26 cellular contexts compared by ENCODE assay signal in genomic region chr3:123270818-123271217, GRCh38.
"Had no signal": no experiment of that assay in that cellular context is flagged by ENCODE, and none has a peak within 500 bp of the region (broad histone marks: within the 10 kb centered on the region; RNA-seq: fewer than 3 reads in every experiment).

No MANE protein-coding gene starts in this region.

- H3K9me3 ChIP-seq: left lung, psoas muscle, spleen, thoracic aorta, tibial nerve, upper lobe of left lung had no signal

- H3K4me1 Mint-ChIP-seq: naive thymus-derived CD8-positive, alpha-beta T cell; nephron progenitor cell; stimulated activated memory B cell treated with anti-CD40 and anti-IgM and Interleukin-4, amounts not matched to agents 10 μg/mL and 1 μg/mL and 100 μg/mL, for 72 hours had no signal

- H3K27ac Mint-ChIP-seq: naive thymus-derived CD8-positive, alpha-beta T cell; nephron progenitor cell; stimulated activated memory B cell treated with anti-CD40 and anti-IgM and Interleukin-4, amounts not matched to agents 10 μg/mL and 1 μg/mL and 100 μg/mL, for 72 hours had no signal

- H3K4me3 Mint-ChIP-seq: naive thymus-derived CD8-positive, alpha-beta T cell; nephron progenitor cell; stimulated activated memory B cell treated with anti-CD40 and anti-IgM and Interleukin-4, amounts not matched to agents 10 μg/mL and 1 μg/mL and 100 μg/mL, for 72 hours had no signal

- H3K27ac ChIP-seq: dorsolateral prefrontal cortex, epithelial cell of prostate, foreskin keratinocyte, left lung, psoas muscle, skin epidermis, spleen, thoracic aorta, tibial nerve, upper lobe of left lung had no signal

- H3K27me3 ChIP-seq: dorsolateral prefrontal cortex, foreskin keratinocyte, heart right ventricle, left lung, spleen, tibial nerve, upper lobe of left lung had no signal

- H3K4me3 ChIP-seq: dorsolateral prefrontal cortex, heart right ventricle, left lung, psoas muscle, skin epidermis, spleen, thoracic aorta, tibial nerve, upper lobe of left lung had no signal

- ATAC-seq: esophagus mucosa; foreskin keratinocyte; left lung; naive thymus-derived CD8-positive, alpha-beta T cell; stimulated activated memory B cell treated with anti-CD40 and anti-IgM and Interleukin-4, amounts not matched to agents 10 μg/mL and 1 μg/mL and 100 μg/mL, for 72 hours; stimulated activated naive CD8-positive, alpha-beta T cell treated with anti-CD3 and anti-CD28 coated beads, Interleukin-15, Interleukin-2, amounts not matched to agents 100 U/mL and 50 U/mL, for 24 hours had no signal

- H3K4me1 ChIP-seq: left lung, spleen had no signal

- DNase-seq: dorsolateral prefrontal cortex; effector CD4-positive, alpha-beta T cell; foreskin keratinocyte; glutamatergic neuron; hippocampal formation; left cardiac atrium; left lung; mesendoderm; midbrain; naive thymus-derived CD8-positive, alpha-beta T cell; nephron progenitor cell; nucleus accumbens; posterior cingulate gyrus; psoas muscle; spleen; stimulated activated CD4-positive, alpha-beta T cell treated with anti-CD3 and anti-CD28 coated beads, Interleukin-4, amount 100 ng/mL, for 4 hours; stimulated activated naive CD8-positive, alpha-beta T cell treated with anti-CD3 and anti-CD28 coated beads, Interleukin-15, Interleukin-2, amounts not matched to agents 100 U/mL and 50 U/mL, for 24 hours; substantia nigra; upper lobe of left lung had no signal

- H3K36me3 ChIP-seq: thoracic aorta had no signal

- H3K27me3 Mint-ChIP-seq: naive thymus-derived CD8-positive, alpha-beta T cell; stimulated activated memory B cell treated with anti-CD40 and anti-IgM and Interleukin-4, amounts not matched to agents 10 μg/mL and 1 μg/mL and 100 μg/mL, for 72 hours had no signal
